In genomic region chr5:16487448-16487847, GRCh38 we compare ENCODE assay signal across 19 cellular contexts. TPM values are rescaled to one million over a fixed set of nuclear protein-coding genes. Genes with fewer than 3 reads are reported as not detected.
DNase-seq lines count a peak whose midpoint lies in the region; ATAC-seq and TF ChIP-seq lines count a peak whose summit lies in the region.
"Had no signal": no experiment of that assay in that cellular context is flagged by ENCODE, and none has a peak within 500 bp of the region (broad histone marks: within the 10 kb centered on the region; RNA-seq: fewer than 3 reads in every experiment).

No MANE protein-coding gene starts in this region.

- H3K4me3 ChIP-seq in CD8-positive, alpha-beta T cell (ENCODE audit: low read depth, low read length) = no peak overlapping the region
- H3K4me3 ChIP-seq in psoas muscle (no peak overlapping the region), breast epithelium (no peak overlapping the region)

- POLR2A ChIA-PET in CD8-positive, alpha-beta T cell (lab: Charles Lee) = interaction anchor here (0.5 kb wide), 1 partner anchor 195 kb away, joined by 3 read pairs; no protein-coding TSS in a partner anchor

- H3K27ac ChIP-seq in CD8-positive, alpha-beta T cell (ENCODE audit: low read depth, low read length) = no peak overlapping the region
- H3K27ac ChIP-seq in psoas muscle = peak overlapping the region; percentile 95
- no peak overlapping the region for H3K27ac ChIP-seq in breast epithelium

- H3K27me3 ChIP-seq in CD8-positive, alpha-beta T cell (ENCODE audit: insufficient read depth, low read length) = no peaks in the 10 kb centered on the region
- H3K27me3 ChIP-seq in psoas muscle (ENCODE audit: insufficient read depth in 3 of 3, low read length in 2 of 3) (no peaks in the 10 kb centered on the region), breast epithelium (no peaks in the 10 kb centered on the region)
- H3K27me3 ChIP-seq: BE2C had no signal

- TF ChIP-seq POLR2A in breast epithelium (IDR thresholded peaks at IDR 0.05) = no peak

- no peaks in the 10 kb centered on the region for H3K36me3 ChIP-seq in CD8-positive, alpha-beta T cell (ENCODE audit: insufficient read depth, low read length)
- H3K36me3 ChIP-seq in psoas muscle (ENCODE audit: insufficient read depth in 1 of 2, low read depth in 1 of 2) = peaks cover 0 to 13% of the 10 kb centered on the region in 2 donors
- H3K36me3 ChIP-seq in breast epithelium = no peaks in the 10 kb centered on the region
- H3K36me3 ChIP-seq: BE2C had no signal

- intact Hi-C loops in CD8-positive, alpha-beta T cell (cut with DNase I, micrococcal nuclease) = loop anchor here (5.0 kb wide), 3 partner anchors 65 to 715 kb away; no protein-coding TSS in a partner anchor
- intact Hi-C loops in left colon (cut with DNase I, micrococcal nuclease) (loop anchor here in 1 of 2 donors (10.0 kb wide), 1 partner anchor 177 kb away; no protein-coding TSS in a partner anchor), psoas muscle (cut with DNase I) (loop anchor here (5.0 to 10.0 kb wide), 2 partner anchors 65 to 297 kb away; no protein-coding TSS in a partner anchor), breast epithelium (cut with DNase I; ENCODE audit: low total_unique reads) (loop anchor here (10.0 kb wide), 1 partner anchor 177 kb away; no protein-coding TSS in a partner anchor)

- peak overlapping the region; percentile 12 for H3K27ac Mint-ChIP-seq in CD8-positive, alpha-beta T cell
- peak overlapping the region; percentile 67 for H3K27ac Mint-ChIP-seq in T-helper 17 cell
- no peak overlapping the region for H3K27ac Mint-ChIP-seq in natural killer cell treated with Interleukin-12 subunit alpha and Interleukin-12 subunit beta and Interleukin-15 and Interleukin-18, amount 100 ng/mL, for 72 hours

- CTCF ChIA-PET in CD8-positive, alpha-beta T cell (lab: Charles Lee) = interaction anchor here (2.3 kb wide), 1 partner anchor 179 kb away, joined by 19 read pairs; no protein-coding TSS in a partner anchor

- H3K9me3 ChIP-seq in CD8-positive, alpha-beta T cell (ENCODE audit: low read length) = no peaks in the 10 kb centered on the region
- H3K9me3 ChIP-seq in T-helper 17 cell (ENCODE audit: control insufficient read depth, low read length, poor library complexity, severe bottlenecking) (no peaks in the 10 kb centered on the region), psoas muscle (no peaks in the 10 kb centered on the region), breast epithelium (no peaks in the 10 kb centered on the region)
- H3K9me3 ChIP-seq: BE2C had no signal

- H3K36me3 Mint-ChIP-seq in CD8-positive, alpha-beta T cell = peaks cover 6% of the 10 kb centered on the region
- no peaks in the 10 kb centered on the region for H3K36me3 Mint-ChIP-seq in T-helper 17 cell (ENCODE audit: low read depth)
- H3K36me3 Mint-ChIP-seq in natural killer cell treated with Interleukin-12 subunit alpha and Interleukin-12 subunit beta and Interleukin-15 and Interleukin-18, amount 100 ng/mL, for 72 hours = no peaks in the 10 kb centered on the region

- H3K4me3 Mint-ChIP-seq in CD8-positive, alpha-beta T cell = no peak overlapping the region
- no peak overlapping the region for H3K4me3 Mint-ChIP-seq in T-helper 17 cell
- no peak overlapping the region for H3K4me3 Mint-ChIP-seq in natural killer cell treated with Interleukin-12 subunit alpha and Interleukin-12 subunit beta and Interleukin-15 and Interleukin-18, amount 100 ng/mL, for 72 hours

- no peak for DNase-seq in CD8-positive, alpha-beta T cell
- DNase-seq in T-helper 17 cell = no peak
- no peak for DNase-seq in left colon
- DNase-seq in psoas muscle = no peak
- DNase-seq in natural killer cell treated with Interleukin-12 subunit alpha and Interleukin-12 subunit beta and Interleukin-15 and Interleukin-18, amount 100 ng/mL, for 72 hours (ENCODE audit: low spot score) = no peak
- no peak for DNase-seq in cortex of kidney (lab: John Stamatoyannopoulos, UW)
- no peak for DNase-seq in breast epithelium (ENCODE audit: low spot score in 2 of 2)
- DNase-seq: BE2C; DMS79; Karpas-422; MV-4-11; NCI-H1105 treated with DMSO at 0.1 percent for 48 hours; NCI-H2081; NCI-H2171; NCI-H345; NCI-H524; NCI-H774; NK-92 treated with Interleukin-12 subunit alpha and Interleukin-12 subunit beta, amount 100 ng/mL, for 24 hours had no signal

- no peak for TF ChIP-seq CTCF in CD8-positive, alpha-beta T cell (IDR thresholded peaks at IDR 0.05)
- TF ChIP-seq CTCF in psoas muscle (IDR thresholded peaks at IDR 0.05) (no peak), breast epithelium (IDR thresholded peaks at IDR 0.05) (no peak)

- no peaks in the 10 kb centered on the region for H3K9me3 Mint-ChIP-seq in CD8-positive, alpha-beta T cell
- H3K9me3 Mint-ChIP-seq in natural killer cell treated with Interleukin-12 subunit alpha and Interleukin-12 subunit beta and Interleukin-15 and Interleukin-18, amount 100 ng/mL, for 72 hours = no peaks in the 10 kb centered on the region

- H3K27me3 Mint-ChIP-seq in CD8-positive, alpha-beta T cell (ENCODE audit: low read depth) = no peaks in the 10 kb centered on the region
- H3K27me3 Mint-ChIP-seq in T-helper 17 cell = no peaks in the 10 kb centered on the region
- peaks cover 18 to 27% of the 10 kb centered on the region in 2 donors for H3K27me3 Mint-ChIP-seq in natural killer cell treated with Interleukin-12 subunit alpha and Interleukin-12 subunit beta and Interleukin-15 and Interleukin-18, amount 100 ng/mL, for 72 hours

- no peaks in the 10 kb centered on the region for H3K4me1 ChIP-seq in CD8-positive, alpha-beta T cell (ENCODE audit: insufficient read depth, low read length)
- H3K4me1 ChIP-seq in psoas muscle (peaks cover 68% of the 10 kb centered on the region), breast epithelium (no peaks in the 10 kb centered on the region)
- H3K4me1 ChIP-seq: BE2C had no signal

- 58 to 86% (median 73%) methylated on average over 2 of the region's 2 CpGs for WGBS in psoas muscle, 3 donors

- peaks cover 43% of the 10 kb centered on the region for H3K4me1 Mint-ChIP-seq in CD8-positive, alpha-beta T cell (ENCODE audit: low read depth)
- H3K4me1 Mint-ChIP-seq in T-helper 17 cell = peaks cover 27% of the 10 kb centered on the region
- H3K4me1 Mint-ChIP-seq in natural killer cell treated with Interleukin-12 subunit alpha and Interleukin-12 subunit beta and Interleukin-15 and Interleukin-18, amount 100 ng/mL, for 72 hours (ENCODE audit: low read depth in 2 of 2) = no peaks in the 10 kb centered on the region

- no peak for ATAC-seq in CD8-positive, alpha-beta T cell
- no peak for ATAC-seq in T-helper 17 cell
- peak; percentile 44 for ATAC-seq in left colon
- ATAC-seq in psoas muscle = no peak
- no peak for ATAC-seq in natural killer cell treated with Interleukin-12 subunit alpha and Interleukin-12 subunit beta and Interleukin-15 and Interleukin-18, amount 100 ng/mL, for 72 hours
- ATAC-seq: Panc1 had no signal

RNA-seq across cellular contexts. Expression of gene ZNF622, which starts 21.8 kb away (rescaled TPM):
- total RNA-seq in CD8-positive, alpha-beta T cell = 10 to 100 TPM; 64.8 to 66.1 TPM
- 10 to 100 TPM; 30.5 to 42.7 TPM for total RNA-seq in T-helper 17 cell
- 10 to 100 TPM; 41.7 to 42.5 TPM for total RNA-seq in left colon
- 10 to 100 TPM; 11.8 to 77.2 (median 24.7) TPM for total RNA-seq in psoas muscle
- 100 to 1,000 TPM in 1 of 3 donors, 10 to 100 TPM in 2; 43.5 to 142 (median 75.8) TPM for polyA plus RNA-seq in psoas muscle
- total RNA-seq in natural killer cell treated with Interleukin-12 subunit alpha and Interleukin-12 subunit beta and Interleukin-15 and Interleukin-18, amount 100 ng/mL, for 72 hours = 10 to 100 TPM; 38.4 to 47.9 TPM
- 10 to 100 TPM; 27.9 to 37.6 (median 31.3) TPM for total RNA-seq in breast epithelium

Comparison
In these comparisons a context has a peak if more than half of its experiments do, and no peak if none do; other contexts are left out.
1. H3K27ac Mint-ChIP-seq: peak in CD8-positive, alpha-beta T cell (single experiment) and T-helper 17 cell (single experiment); none in natural killer cell treated with Interleukin-12 subunit alpha and Interleukin-12 subunit beta and Interleukin-15 and Interleukin-18, amount 100 ng/mL, for 72 hours (0 of 2).